ENCODE assay signal across 1 cellular context in genomic region chr15:83581381-83581780, GRCh38.
TF ChIP-seq lines count a peak whose summit lies in the region.

No MANE protein-coding gene starts in this region.

TF ChIP-seq in H1, 55 proteins besides CTCF, POLR2A, EP300 and RAD21 (continued from another document):
- TF ChIP-seq CHD7 (IDR thresholded peaks at IDR 0.05; ENCODE audit: insufficient replicate concordance, low read length) (no peak), POLR2AphosphoS5 (IDR thresholded peaks at IDR 0.05; ENCODE audit: low read depth, low read length) (no peak), ATF2 (IDR thresholded peaks at IDR 0.05; ENCODE audit: low read length) (no peak), POU5F1 (IDR thresholded peaks at IDR 0.05; ENCODE audit: low read depth, low read length) (no peak), EZH2 (IDR thresholded peaks at IDR 0.05; ENCODE audit: low read depth, low read length, severe bottlenecking) (no peak), HDAC2 (IDR thresholded peaks at IDR 0.05; ENCODE audit: borderline replicate concordance in 1 of 2, low read depth in 2 of 2, low read length in 2 of 2) (no peak), BRCA1 (IDR thresholded peaks at IDR 0.05; ENCODE audit: low read depth, low read length) (no peak), RNF2 (IDR thresholded peaks at IDR 0.05; ENCODE audit: borderline replicate concordance, low read depth, low read length, missing control alignments, poor library complexity, severe bottlenecking) (no peak), SAP30 (IDR thresholded peaks at IDR 0.05; ENCODE audit: insufficient read depth, insufficient replicate concordance, low read length) (no peak), SP2 (IDR thresholded peaks at IDR 0.05; ENCODE audit: low read length) (no peak), KDM1A (IDR thresholded peaks at IDR 0.05; ENCODE audit: borderline replicate concordance, low read length) (no peak), JUN (IDR thresholded peaks at IDR 0.05; ENCODE audit: low read depth, low read length) (no peak), NANOG (IDR thresholded peaks at IDR 0.05; ENCODE audit: insufficient read depth, low read depth, low read length, poor library complexity, severe bottlenecking) (no peak), TEAD4 (IDR thresholded peaks at IDR 0.05; ENCODE audit: low read depth, low read length) (no peak)
TF ChIP-seq in H1: peak in this region for 0.
